Comparison of ENCODE assay signal across 11 cellular contexts in the genomic region with DNA sequence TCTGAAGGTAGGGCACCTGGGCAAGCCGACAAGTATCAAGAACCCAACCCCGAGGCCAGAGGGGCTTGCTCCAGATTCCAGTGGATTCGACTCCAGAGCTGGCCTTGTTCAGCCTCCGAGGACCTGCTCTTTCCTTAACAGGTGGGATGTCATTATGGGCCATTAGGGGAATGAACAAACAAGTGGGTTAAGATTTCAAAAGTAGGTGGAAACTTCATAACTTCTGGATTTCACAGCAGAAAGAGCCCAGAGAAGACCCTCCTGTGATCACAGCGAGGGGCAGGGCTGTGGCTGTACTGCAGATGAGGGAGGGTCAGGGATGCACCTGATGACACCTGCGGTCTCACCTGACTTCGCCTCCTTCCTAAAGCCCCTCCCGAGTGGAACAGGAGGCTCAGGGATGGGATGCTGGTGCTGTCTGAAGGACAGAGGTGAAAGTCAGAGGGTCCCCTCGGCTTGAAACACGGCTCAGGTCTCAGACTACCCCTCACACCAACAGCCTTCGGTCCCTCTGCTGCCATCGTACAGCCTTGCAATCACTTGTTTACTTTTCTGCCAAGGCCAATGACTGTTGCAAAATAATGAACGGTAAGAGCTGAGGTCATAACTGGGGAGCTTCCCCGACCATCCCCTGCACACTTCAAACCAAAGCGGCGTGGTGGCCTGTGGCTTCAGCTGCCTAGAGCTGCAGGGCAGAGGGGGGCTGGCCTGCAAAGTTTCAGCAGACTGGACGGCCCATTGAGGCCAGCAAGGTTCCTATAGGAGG. TPM values are rescaled to one million over a fixed set of nuclear protein-coding genes. Genes with fewer than 3 reads are reported as not detected.
A peak's percentile ranks its signal among the peaks of the same experiment; 100 is the strongest.
DNase-seq lines count a peak whose midpoint lies in the region; ATAC-seq and TF ChIP-seq lines count a peak whose summit lies in the region.
"Had no signal": no experiment of that assay in that cellular context is flagged by ENCODE, and none has a peak within 500 bp of the region (broad histone marks: within the 10 kb centered on the region; RNA-seq: fewer than 3 reads in every experiment).

No MANE protein-coding gene starts in this region.

- no peak for TF ChIP-seq EP300 in ovary (IDR thresholded peaks at IDR 0.05)

- 62 to 75% (median 69%) methylated on average over 17 of the region's 17 CpGs for WGBS in ovary, 3 donors

- no TSS peak for BruUV-seq in Panc1 (replicated peaks; lab: Mats Ljungman, UMichigan)

- in situ Hi-C loops in Panc1 (cut with HindIII; ENCODE audit: low pct_unique_long_range_greater_than_20kb, low sequenced_read_pairs), result no loop called here

- no peak for DNase-seq in activated CD8-positive, alpha-beta memory T cell treated with anti-CD3 and anti-CD28 coated beads, Interleukin-2, amount 10 ng/mL, durations not matched to agents 7 days and 5 days
- DNase-seq in activated CD8-positive, alpha-beta memory T cell treated with anti-CD3 and anti-CD28 coated beads, Interleukin-2, amount 50 U/mL, for 48 hours, result no peak
- no peak for DNase-seq in Panc1 (ENCODE audit: low read depth, low spot score)
- DNase-seq in type B pancreatic cell (ENCODE audit: extremely low spot score, unreplicated experiment), result no peak
- DNase-seq in ovary, result no peak
- DNase-seq: cerebellar nuclear complex, NCI-H2171 had no signal

- intact Hi-C loops in Panc1 (cut with micrococcal nuclease; ENCODE audit: unreplicated experiment) (no loop called here), ovary (cut with DNase I) (no loop called here)

- peaks cover 18% of the 10 kb centered on the region for H3K4me1 Mint-ChIP-seq in activated CD8-positive, alpha-beta memory T cell treated with anti-CD3 and anti-CD28 coated beads, Interleukin-2, amount 10 ng/mL, durations not matched to agents 7 days and 5 days
- peaks cover 12% of the 10 kb centered on the region for H3K4me1 Mint-ChIP-seq in type B pancreatic cell (ENCODE audit: unreplicated experiment)

- CTCF ChIA-PET in activated CD8-positive, alpha-beta memory T cell treated with anti-CD3 and anti-CD28 coated beads, Interleukin-2, amount 10 ng/mL, durations not matched to agents 7 days and 5 days (lab: Charles Lee), result interaction anchor here (1.0 to 1.9 kb wide), 2 partner anchors 17 to 92 kb away, joined by 5 read pairs; no protein-coding TSS in a partner anchor
- CTCF ChIA-PET in Panc1 (lab: Charles Lee), result interaction anchor here (0.6 kb wide), 2 partner anchors 57 to 244 kb away, joined by 3 to 4 read pairs; no protein-coding TSS in a partner anchor

- POLR2A ChIA-PET in Panc1 (lab: Charles Lee), result interaction anchor here (0.6 to 1.4 kb wide), 3 partner anchors 24 to 74 kb away, joined by 3 to 7 read pairs (median 3); no protein-coding TSS in a partner anchor

- H3K9me3 Mint-ChIP-seq in activated CD8-positive, alpha-beta memory T cell treated with anti-CD3 and anti-CD28 coated beads, Interleukin-2, amount 10 ng/mL, durations not matched to agents 7 days and 5 days (ENCODE audit: low read depth), result no peaks in the 10 kb centered on the region
- H3K9me3 Mint-ChIP-seq in type B pancreatic cell, result no peaks in the 10 kb centered on the region

- no peak for ATAC-seq in activated CD8-positive, alpha-beta memory T cell treated with anti-CD3 and anti-CD28 coated beads, Interleukin-2, amount 10 ng/mL, durations not matched to agents 7 days and 5 days
- ATAC-seq in Panc1, result peak; percentile 31
- ATAC-seq in GM19023 (IDR thresholded peaks at IDR 0.05; ENCODE audit: unreplicated experiment), result no peak
- ATAC-seq in HG02610 (IDR thresholded peaks at IDR 0.05; ENCODE audit: unreplicated experiment), result no peak

- H3K9me3 ChIP-seq in Panc1 (ENCODE audit: control insufficient read depth, insufficient read depth, low read depth, low read length) (no peaks in the 10 kb centered on the region), ovary (no peaks in the 10 kb centered on the region)

- no peaks in the 10 kb centered on the region for H3K27me3 Mint-ChIP-seq in activated CD8-positive, alpha-beta memory T cell treated with anti-CD3 and anti-CD28 coated beads, Interleukin-2, amount 10 ng/mL, durations not matched to agents 7 days and 5 days
- peaks cover 2% of the 10 kb centered on the region for H3K27me3 Mint-ChIP-seq in type B pancreatic cell

- H3K4me1 ChIP-seq in Panc1 (ENCODE audit: control insufficient read depth, insufficient read depth, low read length) (peaks cover 59% of the 10 kb centered on the region), ovary (ENCODE audit: insufficient read depth) (peaks cover 18% of the 10 kb centered on the region)

- peak overlapping the region; percentile 70 for H3K27ac Mint-ChIP-seq in activated CD8-positive, alpha-beta memory T cell treated with anti-CD3 and anti-CD28 coated beads, Interleukin-2, amount 10 ng/mL, durations not matched to agents 7 days and 5 days
- H3K27ac Mint-ChIP-seq in type B pancreatic cell, result peak overlapping the region; percentile 36

- H3K27ac ChIP-seq in Panc1 (ENCODE audit: low read length) (peak overlapping the region; percentile 40; the same call in 1 of the 2 replicates), layer of hippocampus (ENCODE audit: low read depth, low read length) (peak overlapping the region; percentile 67), ovary (no peak overlapping the region)

- H3K36me3 ChIP-seq in Panc1 (ENCODE audit: control insufficient read depth, insufficient read depth, low read length) (no peaks in the 10 kb centered on the region), ovary (no peaks in the 10 kb centered on the region)

- no peak overlapping the region for H3K4me3 Mint-ChIP-seq in activated CD8-positive, alpha-beta memory T cell treated with anti-CD3 and anti-CD28 coated beads, Interleukin-2, amount 10 ng/mL, durations not matched to agents 7 days and 5 days
- H3K4me3 Mint-ChIP-seq in type B pancreatic cell, result no peak overlapping the region

- H3K4me3 ChIP-seq in Panc1 (ENCODE audit: low read depth in 2 of 2, low read length in 2 of 2) (peak overlapping the region in 1 of 2 experiments; percentile 37; a peak in 1 of 4 replicates), ovary (no peak overlapping the region)

- H3K27me3 ChIP-seq in Panc1 (ENCODE audit: control insufficient read depth, insufficient read depth, low read length), result no peaks in the 10 kb centered on the region
- H3K27me3 ChIP-seq in layer of hippocampus (ENCODE audit: control insufficient read depth, insufficient read depth, low read length), result no peaks in the 10 kb centered on the region
- no peaks in the 10 kb centered on the region for H3K27me3 ChIP-seq in ovary

- TF ChIP-seq CTCF in Panc1 (IDR thresholded peaks at IDR 0.05) (no peak), type B pancreatic cell (conservative IDR thresholded peaks at IDR 0.05) (no peak), ovary (IDR thresholded peaks at IDR 0.05) (no peak)

- no peak for TF ChIP-seq POLR2A in ovary (IDR thresholded peaks at IDR 0.05)

- no peaks in the 10 kb centered on the region for H3K36me3 Mint-ChIP-seq in activated CD8-positive, alpha-beta memory T cell treated with anti-CD3 and anti-CD28 coated beads, Interleukin-2, amount 10 ng/mL, durations not matched to agents 7 days and 5 days
- no peaks in the 10 kb centered on the region for H3K36me3 Mint-ChIP-seq in type B pancreatic cell

RNA-seq across cellular contexts. Expression of gene PAM16, which starts 5.5 kb away (rescaled TPM):
- 10 to 100 TPM; 47.5 to 49.4 TPM for total RNA-seq in activated CD8-positive, alpha-beta memory T cell treated with anti-CD3 and anti-CD28 coated beads, Interleukin-2, amount 10 ng/mL, durations not matched to agents 7 days and 5 days
- total RNA-seq in Panc1 (2021; ENCODE audit: unreplicated experiment) (104 TPM), type B pancreatic cell (ENCODE audit: low replicate concordance) (30.5 and 39.3 TPM in 2 replicates), ovary (10 to 100 TPM; 24.0 to 47.2 (median 35.7) TPM)
- 105 TPM for polyA plus RNA-seq in Panc1 (2012; ENCODE audit: insufficient read length)
- polyA plus RNA-seq in ovary, result 10 to 100 TPM; 18.5 to 42.2 TPM

RNA-seq across cellular contexts. Expression of gene VASN, which starts 26.0 kb away (rescaled TPM):
- not detected for total RNA-seq in activated CD8-positive, alpha-beta memory T cell treated with anti-CD3 and anti-CD28 coated beads, Interleukin-2, amount 10 ng/mL, durations not matched to agents 7 days and 5 days
- 33.5 TPM for total RNA-seq in Panc1 (2021; ENCODE audit: unreplicated experiment)
- polyA plus RNA-seq in Panc1 (2012; ENCODE audit: insufficient read length), result 34.7 TPM
- total RNA-seq in type B pancreatic cell (ENCODE audit: low replicate concordance), result 9.7 and 29.0 TPM in 2 replicates
- 10 to 100 TPM; 19.8 to 49.5 (median 43.5) TPM for total RNA-seq in ovary
- polyA plus RNA-seq in ovary, result 10 to 100 TPM in 1 of 2 donors, 1 to 10 TPM in 1; 2.4 to 47.6 TPM
- total RNA-seq: T-helper 2 cell treated with Interferon-gamma antibody and Interleukin-4, amounts not matched to agents 100 ng/mL and 5 ng/mL, for 36 hours had no signal

RNA-seq across cellular contexts. Expression of gene GLIS2, which starts 29.8 kb away (rescaled TPM):
- total RNA-seq in activated CD8-positive, alpha-beta memory T cell treated with anti-CD3 and anti-CD28 coated beads, Interleukin-2, amount 10 ng/mL, durations not matched to agents 7 days and 5 days, result under 1 TPM; 0.55 to 0.63 TPM
- total RNA-seq in Panc1 (2021; ENCODE audit: unreplicated experiment) (87.3 TPM), type B pancreatic cell (ENCODE audit: low replicate concordance) (13.1 and 23.0 TPM in 2 replicates), ovary (10 to 100 TPM in 5 of 7 donors, 1 to 10 TPM in 2; 5.1 to 79.5 (median 49.8) TPM)
- polyA plus RNA-seq in Panc1 (2012; ENCODE audit: insufficient read length), result 78.7 TPM
- 10 to 100 TPM in 1 of 2 donors, 1 to 10 TPM in 1; 1.6 to 24.6 TPM for polyA plus RNA-seq in ovary

Comparison
In these comparisons a context has a peak if more than half of its experiments do, and no peak if none do; other contexts are left out.
1. H3K27ac ChIP-seq: peak in Panc1 (single experiment) and layer of hippocampus (single experiment); none in ovary (0 of 2).
2. RNA of gene VASN, which starts 26.0 kb away (total RNA-seq): 19.8 to 49.5 TPM in ovary, 33.5 TPM in Panc1 (single experiment) and 9.7 to 29.0 TPM in type B pancreatic cell; not detected in activated CD8-positive, alpha-beta memory T cell treated with anti-CD3 and anti-CD28 coated beads, Interleukin-2, amount 10 ng/mL, durations not matched to agents 7 days and 5 days; every median in the first group is over 10 times any median in the second.